Comparison of ENCODE assay signal across 30 cellular contexts in the genomic region with DNA sequence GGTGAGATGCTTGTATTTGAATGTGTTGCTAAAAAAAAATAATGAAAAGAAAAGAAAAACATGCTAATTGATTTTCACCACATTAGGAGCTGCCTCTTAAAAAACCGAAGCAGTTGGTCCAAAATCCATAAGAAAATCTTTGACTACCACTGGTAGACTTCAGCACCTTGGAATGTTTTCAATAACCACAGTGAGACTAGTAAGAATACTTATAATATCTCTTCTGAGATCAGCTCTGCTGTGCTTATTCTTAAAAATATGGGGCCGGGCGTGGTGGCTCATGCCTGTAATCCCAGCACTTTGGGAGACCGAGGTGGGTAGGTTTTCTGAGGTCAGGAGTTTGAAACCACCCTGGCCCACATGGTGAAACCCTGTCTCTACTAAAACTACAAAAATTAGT.
"Had no signal": no experiment of that assay in that cellular context is flagged by ENCODE, and none has a peak within 500 bp of the region (broad histone marks: within the 10 kb centered on the region; RNA-seq: fewer than 3 reads in every experiment).

No MANE protein-coding gene starts in this region.

- H3K4me1 ChIP-seq: colonic mucosa had no signal

- H3K4me3 ChIP-seq: adrenal gland, cardiac muscle cell, colonic mucosa, gastrocnemius medialis, left ventricle myocardium inferior, lung, thoracic aorta, upper lobe of left lung, vagina had no signal

- H3K27ac ChIP-seq: adrenal gland, cardiac muscle cell, colonic mucosa, gastrocnemius medialis, left ventricle myocardium inferior, thoracic aorta, upper lobe of left lung, vagina had no signal

- FAIRE-seq: islet of Langerhans had no signal

- H3K36me3 Mint-ChIP-seq: brain; natural killer cell treated with Interleukin-12 subunit alpha and Interleukin-12 subunit beta and Interleukin-15 and Interleukin-18, amount 100 ng/mL, for 72 hours had no signal

- H3K27me3 Mint-ChIP-seq: activated CD4-positive, alpha-beta memory T cell treated with anti-CD3 and anti-CD28 coated beads, Interleukin-2, amount 10 ng/mL, durations not matched to agents 7 days and 5 days; activated CD4-positive, alpha-beta T cell treated with anti-CD3 and anti-CD28 coated beads, Interleukin-2, amount 10 ng/mL, durations not matched to agents 7 days and 5 days; activated CD8-positive, alpha-beta memory T cell treated with anti-CD3 and anti-CD28 coated beads, Interleukin-2, amount 10 ng/mL, durations not matched to agents 7 days and 5 days; activated naive CD8-positive, alpha-beta T cell treated with anti-CD3 and anti-CD28 coated beads for 36 hours; natural killer cell treated with Interleukin-12 subunit alpha and Interleukin-12 subunit beta and Interleukin-15 and Interleukin-18, amount 100 ng/mL, for 72 hours; stimulated activated naive CD8-positive, alpha-beta T cell treated with anti-CD3 and anti-CD28 coated beads, Interleukin-15, Interleukin-2, amounts not matched to agents 100 ng/mL and 50 ng/mL, for 24 hours had no signal

- H3K27ac Mint-ChIP-seq: activated CD4-positive, alpha-beta memory T cell treated with anti-CD3 and anti-CD28 coated beads, Interleukin-2, amount 10 ng/mL, durations not matched to agents 7 days and 5 days; activated CD4-positive, alpha-beta T cell treated with anti-CD3 and anti-CD28 coated beads, Interleukin-2, amount 10 ng/mL, durations not matched to agents 7 days and 5 days; activated CD8-positive, alpha-beta memory T cell treated with anti-CD3 and anti-CD28 coated beads, Interleukin-2, amount 10 ng/mL, durations not matched to agents 7 days and 5 days; activated naive CD8-positive, alpha-beta T cell treated with anti-CD3 and anti-CD28 coated beads for 36 hours; brain; stimulated activated naive CD8-positive, alpha-beta T cell treated with anti-CD3 and anti-CD28 coated beads, Interleukin-15, Interleukin-2, amounts not matched to agents 100 ng/mL and 50 ng/mL, for 24 hours; T-helper 1 cell treated with Interleukin-12 subunit alpha and Interleukin-12 subunit beta and Interleukin-4 antibody, amounts not matched to agents 30 μg/mL and 1 μg/mL, for 36 hours had no signal

- H3K4me3 Mint-ChIP-seq: activated CD4-positive, alpha-beta memory T cell treated with anti-CD3 and anti-CD28 coated beads, Interleukin-2, amount 10 ng/mL, durations not matched to agents 7 days and 5 days; activated CD4-positive, alpha-beta T cell treated with anti-CD3 and anti-CD28 coated beads, Interleukin-2, amount 10 ng/mL, durations not matched to agents 7 days and 5 days; activated CD8-positive, alpha-beta memory T cell treated with anti-CD3 and anti-CD28 coated beads, Interleukin-2, amount 10 ng/mL, durations not matched to agents 7 days and 5 days; activated naive CD8-positive, alpha-beta T cell treated with anti-CD3 and anti-CD28 coated beads for 36 hours; natural killer cell treated with Interleukin-12 subunit alpha and Interleukin-12 subunit beta and Interleukin-15 and Interleukin-18, amount 100 ng/mL, for 72 hours; stimulated activated naive CD8-positive, alpha-beta T cell treated with anti-CD3 and anti-CD28 coated beads, Interleukin-15, Interleukin-2, amounts not matched to agents 100 ng/mL and 50 ng/mL, for 24 hours; T-helper 1 cell treated with Interleukin-12 subunit alpha and Interleukin-12 subunit beta and Interleukin-4 antibody, amounts not matched to agents 30 μg/mL and 1 μg/mL, for 36 hours had no signal

- H3K9me3 Mint-ChIP-seq: activated CD4-positive, alpha-beta memory T cell treated with anti-CD3 and anti-CD28 coated beads, Interleukin-2, amount 10 ng/mL, durations not matched to agents 7 days and 5 days; activated CD4-positive, alpha-beta T cell treated with anti-CD3 and anti-CD28 coated beads, Interleukin-2, amount 10 ng/mL, durations not matched to agents 7 days and 5 days; activated naive CD8-positive, alpha-beta T cell treated with anti-CD3 and anti-CD28 coated beads for 36 hours; brain; natural killer cell treated with Interleukin-12 subunit alpha and Interleukin-12 subunit beta and Interleukin-15 and Interleukin-18, amount 100 ng/mL, for 72 hours; stimulated activated naive CD8-positive, alpha-beta T cell treated with anti-CD3 and anti-CD28 coated beads, Interleukin-15, Interleukin-2, amounts not matched to agents 100 ng/mL and 50 ng/mL, for 24 hours; T-helper 1 cell treated with Interleukin-12 subunit alpha and Interleukin-12 subunit beta and Interleukin-4 antibody, amounts not matched to agents 30 μg/mL and 1 μg/mL, for 36 hours had no signal

- H3K27me3 ChIP-seq: adrenal gland, cardiac muscle cell, colonic mucosa, gastrocnemius medialis, upper lobe of left lung, vagina had no signal

- ATAC-seq: activated CD8-positive, alpha-beta memory T cell treated with anti-CD3 and anti-CD28 coated beads, Interleukin-2, amount 10 ng/mL, durations not matched to agents 7 days and 5 days; gastrocnemius medialis; natural killer cell treated with Interleukin-12 subunit alpha and Interleukin-12 subunit beta and Interleukin-15 and Interleukin-18, amount 100 ng/mL, for 72 hours; right cardiac atrium had no signal

- H3K36me3 ChIP-seq: adrenal gland, cardiac muscle cell, colonic mucosa, gastrocnemius medialis, left ventricle myocardium inferior, thoracic aorta, upper lobe of left lung, vagina had no signal

- DNase-seq: activated CD4-positive, alpha-beta memory T cell treated with anti-CD3 and anti-CD28 coated beads, Interleukin-2, amount 10 ng/mL, durations not matched to agents 7 days and 5 days; activated CD4-positive, alpha-beta T cell treated with anti-CD3 and anti-CD28 coated beads for 1 hour; activated CD4-positive, alpha-beta T cell treated with anti-CD3 and anti-CD28 coated beads, Interleukin-2, amount 10 ng/mL, durations not matched to agents 7 days and 5 days; activated CD8-positive, alpha-beta memory T cell treated with anti-CD3 and anti-CD28 coated beads, Interleukin-2, amount 10 ng/mL, durations not matched to agents 7 days and 5 days; activated naive CD4-positive, alpha-beta T cell; activated naive CD8-positive, alpha-beta T cell treated with anti-CD3 and anti-CD28 coated beads for 36 hours; activated T-cell treated with anti-CD3 and anti-CD28 coated beads, Interleukin-2, amount 50 U/mL, for 48 hours; adrenal gland; aorta; cerebellar nuclear complex; colonic mucosa; effector CD8-positive, alpha-beta T cell; gastrocnemius medialis; glutamatergic neuron; left ventricle myocardium inferior; mesendoderm; posterior cingulate gyrus; right cardiac atrium; stimulated activated CD4-positive, alpha-beta T cell treated with anti-CD3 and anti-CD28 coated beads, Interleukin-4, amount 100 ng/mL, for 1 hour; T1000; upper lobe of left lung had no signal

- H3K9me3 ChIP-seq: adrenal gland, colonic mucosa, gastrocnemius medialis, left ventricle myocardium inferior, thoracic aorta, upper lobe of left lung, vagina had no signal
